31 cellular contexts compared by ENCODE assay signal in the genomic region with DNA sequence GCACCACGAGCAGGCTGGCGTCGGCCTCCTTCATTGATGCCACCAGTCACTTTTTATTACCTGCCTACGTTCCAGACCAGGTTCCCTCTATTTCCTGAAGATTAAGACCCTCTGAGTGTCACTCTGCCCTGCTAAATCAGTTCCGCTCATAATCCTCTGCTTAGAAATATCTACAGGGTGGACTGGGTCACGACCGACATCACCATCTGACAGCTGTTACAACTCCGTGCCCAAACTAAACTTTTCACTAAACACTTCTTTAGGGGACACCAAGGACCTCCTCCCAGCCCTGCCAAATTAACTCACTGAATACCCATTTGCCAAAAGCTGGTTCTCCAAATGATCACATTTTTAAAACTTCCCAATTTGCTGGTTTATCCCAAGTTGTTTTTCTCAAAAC.
A peak's percentile ranks its signal among the peaks of the same experiment; 100 is the strongest.
DNase-seq lines count a peak whose midpoint lies in the region; TF ChIP-seq lines count a peak whose summit lies in the region.
"Had no signal": no experiment of that assay in that cellular context is flagged by ENCODE, and none has a peak within 500 bp of the region (broad histone marks: within the 10 kb centered on the region; RNA-seq: fewer than 3 reads in every experiment).

No MANE protein-coding gene starts in this region.

- peak; percentile 54 to 78 for DNase-seq in SJCRH30
- no peak for DNase-seq in neural progenitor cell (ENCODE audit: low spot score)
- no peak for DNase-seq in NCI-H748 (lab: John Stamatoyannopoulos, UW; ENCODE audit: unreplicated experiment)
- DNase-seq in OCI-M1 (lab: John Stamatoyannopoulos, UW): no peak
- DNase-seq: 8988T; ACHN; AML-193; BE2C; C1 segment of cervical spinal cord; Caco-2; Calu3; CD4-positive, alpha-beta memory T cell; CD4-positive, alpha-beta T cell; CD4-positive, CD25-positive, alpha-beta regulatory T cell; CD8-positive, alpha-beta memory T cell; CD8-positive, alpha-beta T cell; COR-L47; DMS 273 treated with DMSO at 0.1 percent for 48 hours; DMS153; DMS53; DMS79; DMS79 treated with DMSO at 0.1 percent for 48 hours; DND-41; EL had no signal

- no peaks in the 10 kb centered on the region for H4K20me1 ChIP-seq in neural progenitor cell (ENCODE audit: low read depth)
- H4K20me1 ChIP-seq: BLaER1; BLaER1 treated with 17β-estradiol and CSF1 and Interleukin-3, amounts not matched to agents 10 nM and 100 nM had no signal

- no peaks in the 10 kb centered on the region for H3K4me1 Mint-ChIP-seq in neural progenitor cell
- H3K4me1 Mint-ChIP-seq: B cell; CD14-positive monocyte; CD4-positive, alpha-beta memory T cell; CD4-positive, CD25-positive, alpha-beta regulatory T cell; CD8-positive, alpha-beta memory T cell had no signal

- peaks cover 3% of the 10 kb centered on the region for H3K27me3 Mint-ChIP-seq in neural progenitor cell (ENCODE audit: insufficient read depth, low read depth)
- H3K27me3 Mint-ChIP-seq: B cell; CD4-positive, alpha-beta T cell; CD4-positive, CD25-positive, alpha-beta regulatory T cell had no signal

- H3K9ac ChIP-seq in neural progenitor cell: no peak overlapping the region
- H3K9ac ChIP-seq: BLaER1; BLaER1 treated with 17β-estradiol and CSF1 and Interleukin-3, amounts not matched to agents 10 nM and 100 nM had no signal

- H3K9me3 Mint-ChIP-seq in neural progenitor cell: peaks cover 64% of the 10 kb centered on the region

- peaks cover 2% of the 10 kb centered on the region for H3K36me3 Mint-ChIP-seq in neural progenitor cell
- H3K36me3 Mint-ChIP-seq: CD14-positive monocyte; CD4-positive, CD25-positive, alpha-beta regulatory T cell; CD8-positive, alpha-beta memory T cell; CD8-positive, alpha-beta T cell had no signal

- no peaks in the 10 kb centered on the region for H3K79me2 ChIP-seq in neural progenitor cell (ENCODE audit: low read depth)

- H3K27me3 ChIP-seq in SJCRH30 (no peaks in the 10 kb centered on the region), neural progenitor cell (no peaks in the 10 kb centered on the region)
- H3K27me3 ChIP-seq: BE2C; BLaER1; BLaER1 treated with 17β-estradiol and CSF1 and Interleukin-3, amounts not matched to agents 10 nM and 100 nM had no signal

- H3F3A ChIP-seq in neural progenitor cell (ENCODE audit: low read depth): no peaks in the 10 kb centered on the region

- H3K4me2 ChIP-seq in neural progenitor cell: no peak overlapping the region
- H3K4me2 ChIP-seq: A549; BLaER1; BLaER1 treated with 17β-estradiol and CSF1 and Interleukin-3, amounts not matched to agents 10 nM and 100 nM had no signal

- no peak overlapping the region for H2AFZ ChIP-seq in neural progenitor cell (replicated peaks)

- peak overlapping the region; percentile 31 for H3K4me3 Mint-ChIP-seq in neural progenitor cell
- H3K4me3 Mint-ChIP-seq: B cell; CD14-positive monocyte; CD4-positive, alpha-beta memory T cell; CD4-positive, alpha-beta T cell; CD4-positive, CD25-positive, alpha-beta regulatory T cell; CD8-positive, alpha-beta memory T cell; CD8-positive, alpha-beta T cell had no signal

- no peak for TF ChIP-seq CTCF in neural progenitor cell (IDR thresholded peaks at IDR 0.05)

- peaks cover 35% of the 10 kb centered on the region for H3K4me1 ChIP-seq in SJCRH30
- no peaks in the 10 kb centered on the region for H3K4me1 ChIP-seq in neural progenitor cell
- H3K4me1 ChIP-seq: A549; BE2C; BLaER1; BLaER1 treated with 17β-estradiol and CSF1 and Interleukin-3, amounts not matched to agents 10 nM and 100 nM; Caco-2 had no signal

- H3K4me3 ChIP-seq in SJCRH30 (peak overlapping the region; percentile 12; the same call in 1 of the 2 replicates), neural progenitor cell (no peak overlapping the region)
- H3K4me3 ChIP-seq: A549; BLaER1; BLaER1 treated with 17β-estradiol and CSF1 and Interleukin-3, amounts not matched to agents 10 nM and 100 nM had no signal

- H3K27ac Mint-ChIP-seq in neural progenitor cell: no peak overlapping the region
- H3K27ac Mint-ChIP-seq: B cell; CD14-positive monocyte; CD4-positive, alpha-beta memory T cell; CD4-positive, alpha-beta T cell; CD4-positive, CD25-positive, alpha-beta regulatory T cell; CD8-positive, alpha-beta memory T cell; CD8-positive, alpha-beta T cell had no signal

- H3K27ac ChIP-seq in SJCRH30 (peak overlapping the region; percentile 78), neural progenitor cell (no peak overlapping the region)
- H3K27ac ChIP-seq: 22Rv1; A549; BLaER1; BLaER1 treated with 17β-estradiol and CSF1 and Interleukin-3, amounts not matched to agents 10 nM and 100 nM; C4-2B had no signal

- H3K9me3 ChIP-seq in SJCRH30 (replicated peaks): no peaks in the 10 kb centered on the region
- peaks cover 7% of the 10 kb centered on the region for H3K9me3 ChIP-seq in neural progenitor cell (ENCODE audit: low read depth)
- H3K9me3 ChIP-seq: BE2C, BLaER1 had no signal

- H3K36me3 ChIP-seq in SJCRH30 (no peaks in the 10 kb centered on the region; the same call in 1 of the 2 replicates), neural progenitor cell (no peaks in the 10 kb centered on the region)
- H3K36me3 ChIP-seq: BE2C; BLaER1; BLaER1 treated with 17β-estradiol and CSF1 and Interleukin-3, amounts not matched to agents 10 nM and 100 nM had no signal

Comparison
In these comparisons a context has a peak if more than half of its experiments do, and no peak if none do; other contexts are left out.
1. DNase-seq: peak in SJCRH30 (2 of 2); none in neural progenitor cell (single experiment), NCI-H748 (single experiment) and OCI-M1 (single experiment).